ENCODE assay signal across 3 cellular contexts in the genomic region with DNA sequence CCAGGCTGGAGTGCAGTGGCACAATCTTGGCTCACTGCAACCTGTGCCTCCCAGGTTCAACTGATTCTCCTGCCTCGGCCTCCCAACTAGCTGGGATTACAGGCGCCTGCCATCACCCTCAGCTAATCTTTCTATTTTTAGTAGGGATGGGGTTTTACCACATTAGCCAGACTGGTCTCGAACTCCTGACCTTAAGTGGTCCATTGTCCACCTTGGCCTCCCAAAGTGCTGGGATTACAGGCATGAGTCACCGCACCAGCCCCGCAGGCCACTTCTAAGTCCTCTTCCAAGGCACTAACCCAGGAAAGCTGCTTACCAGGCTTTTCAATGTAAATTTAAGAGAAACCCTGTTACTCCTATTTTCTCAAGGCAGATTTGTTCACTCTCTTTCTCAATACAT.
TF ChIP-seq lines count a peak whose summit lies in the region.

No MANE protein-coding gene starts in this region.

TF ChIP-seq in A549, 52 proteins besides CTCF, POLR2A, EP300 and RAD21 (continued from another document):
- TF ChIP-seq HOXB13 (CRISPR knock-in tag; IDR thresholded peaks at IDR 0.05; ENCODE audit: low read depth) (no peak), BHLHE40 (IDR thresholded peaks at IDR 0.05; ENCODE audit: low read depth, low read length) (no peak)

TF ChIP-seq in HEK293, 187 proteins besides CTCF, POLR2A, EP300 and RAD21 (continued from another document):
- TF ChIP-seq, protein P1, sequence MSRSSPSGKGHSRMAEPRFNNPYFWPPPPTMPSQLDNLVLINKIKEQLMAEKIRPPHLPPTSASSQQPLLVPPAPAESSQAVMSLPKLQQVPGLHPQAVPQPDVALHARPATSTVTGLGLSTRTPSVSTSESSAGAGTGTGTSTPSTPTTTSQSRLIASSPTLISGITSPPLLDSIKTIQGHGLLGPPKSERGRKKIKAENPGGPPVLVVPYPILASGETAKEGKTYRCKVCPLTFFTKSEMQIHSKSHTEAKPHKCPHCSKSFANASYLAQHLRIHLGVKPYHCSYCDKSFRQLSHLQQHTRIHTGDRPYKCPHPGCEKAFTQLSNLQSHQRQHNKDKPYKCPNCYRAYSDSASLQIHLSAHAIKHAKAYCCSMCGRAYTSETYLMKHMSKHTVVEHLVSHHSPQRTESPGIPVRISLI (tag by site-specific recombination; IDR thresholded peaks at IDR 0.05): no peak
- no peak for TF ChIP-seq ZFP69B (tag by site-specific recombination; IDR thresholded peaks at IDR 0.05)
- TF ChIP-seq ZNF169 (tag by site-specific recombination; IDR thresholded peaks at IDR 0.05): no peak
- TF ChIP-seq ZNF529 (tag by site-specific recombination; IDR thresholded peaks at IDR 0.05; ENCODE audit: insufficient replicate concordance): no peak

TF ChIP-seq in SK-N-SH treated with all-trans-retinoic acid at 6 μM for 48 hours, 23 proteins besides CTCF, POLR2A, EP300 and RAD21 (continued from another document):
- TF ChIP-seq TOX (CRISPR knock-in tag; IDR thresholded peaks at IDR 0.05; ENCODE audit: borderline replicate concordance): no peak
- no peak for TF ChIP-seq ESRRG (CRISPR knock-in tag; IDR thresholded peaks at IDR 0.05)
- no peak for TF ChIP-seq ZNF70 (CRISPR knock-in tag; IDR thresholded peaks at IDR 0.05)
- TF ChIP-seq, protein P2, sequence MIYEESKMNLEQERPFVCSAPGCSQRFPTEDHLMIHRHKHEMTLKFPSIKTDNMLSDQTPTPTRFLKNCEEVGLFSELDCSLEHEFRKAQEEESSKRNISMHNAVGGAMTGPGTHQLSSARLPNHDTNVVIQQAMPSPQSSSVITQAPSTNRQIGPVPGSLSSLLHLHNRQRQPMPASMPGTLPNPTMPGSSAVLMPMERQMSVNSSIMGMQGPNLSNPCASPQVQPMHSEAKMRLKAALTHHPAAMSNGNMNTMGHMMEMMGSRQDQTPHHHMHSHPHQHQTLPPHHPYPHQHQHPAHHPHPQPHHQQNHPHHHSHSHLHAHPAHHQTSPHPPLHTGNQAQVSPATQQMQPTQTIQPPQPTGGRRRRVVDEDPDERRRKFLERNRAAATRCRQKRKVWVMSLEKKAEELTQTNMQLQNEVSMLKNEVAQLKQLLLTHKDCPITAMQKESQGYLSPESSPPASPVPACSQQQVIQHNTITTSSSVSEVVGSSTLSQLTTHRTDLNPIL (CRISPR knock-in tag; IDR thresholded peaks at IDR 0.05; ENCODE audit: low read depth): no peak
- TF ChIP-seq OSR1 (CRISPR knock-in tag; IDR thresholded peaks at IDR 0.05): no peak
- TF ChIP-seq BACH2 (CRISPR knock-in tag; IDR thresholded peaks at IDR 0.05; ENCODE audit: borderline replicate concordance): no peak
- TF ChIP-seq, protein P3, sequence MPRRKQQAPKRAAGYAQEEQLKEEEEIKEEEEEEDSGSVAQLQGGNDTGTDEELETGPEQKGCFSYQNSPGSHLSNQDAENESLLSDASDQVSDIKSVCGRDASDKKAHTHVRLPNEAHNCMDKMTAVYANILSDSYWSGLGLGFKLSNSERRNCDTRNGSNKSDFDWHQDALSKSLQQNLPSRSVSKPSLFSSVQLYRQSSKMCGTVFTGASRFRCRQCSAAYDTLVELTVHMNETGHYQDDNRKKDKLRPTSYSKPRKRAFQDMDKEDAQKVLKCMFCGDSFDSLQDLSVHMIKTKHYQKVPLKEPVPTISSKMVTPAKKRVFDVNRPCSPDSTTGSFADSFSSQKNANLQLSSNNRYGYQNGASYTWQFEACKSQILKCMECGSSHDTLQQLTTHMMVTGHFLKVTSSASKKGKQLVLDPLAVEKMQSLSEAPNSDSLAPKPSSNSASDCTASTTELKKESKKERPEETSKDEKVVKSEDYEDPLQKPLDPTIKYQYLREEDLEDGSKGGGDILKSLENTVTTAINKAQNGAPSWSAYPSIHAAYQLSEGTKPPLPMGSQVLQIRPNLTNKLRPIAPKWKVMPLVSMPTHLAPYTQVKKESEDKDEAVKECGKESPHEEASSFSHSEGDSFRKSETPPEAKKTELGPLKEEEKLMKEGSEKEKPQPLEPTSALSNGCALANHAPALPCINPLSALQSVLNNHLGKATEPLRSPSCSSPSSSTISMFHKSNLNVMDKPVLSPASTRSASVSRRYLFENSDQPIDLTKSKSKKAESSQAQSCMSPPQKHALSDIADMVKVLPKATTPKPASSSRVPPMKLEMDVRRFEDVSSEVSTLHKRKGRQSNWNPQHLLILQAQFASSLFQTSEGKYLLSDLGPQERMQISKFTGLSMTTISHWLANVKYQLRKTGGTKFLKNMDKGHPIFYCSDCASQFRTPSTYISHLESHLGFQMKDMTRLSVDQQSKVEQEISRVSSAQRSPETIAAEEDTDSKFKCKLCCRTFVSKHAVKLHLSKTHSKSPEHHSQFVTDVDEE (CRISPR knock-in tag; IDR thresholded peaks at IDR 0.05): no peak
- no peak for TF ChIP-seq ZNF565 (CRISPR knock-in tag; conservative IDR thresholded peaks at IDR 0.05; ENCODE audit: low read depth)
